In genomic region chr15:29571728-29572454, GRCh38 we compare ENCODE assay signal across 10 cellular contexts.
DNase-seq lines count a peak whose midpoint lies in the region; ATAC-seq and TF ChIP-seq lines count a peak whose summit lies in the region.
"Had no signal": no experiment of that assay in that cellular context is flagged by ENCODE, and none has a peak within 500 bp of the region (broad histone marks: within the 10 kb centered on the region; RNA-seq: fewer than 3 reads in every experiment).

No MANE protein-coding gene starts in this region.

- peaks cover 26% of the 10 kb centered on the region for H3K27me3 ChIP-seq in MG63
- H3K27me3 ChIP-seq: SJCRH30 had no signal

- intact Hi-C loops in MCF 10A (cut with micrococcal nuclease) (no loop called here), posterior cingulate gyrus (cut with DNase I) (no loop called here)

- H3K9me3 Mint-ChIP-seq in stimulated activated naive CD8-positive, alpha-beta T cell treated with anti-CD3 and anti-CD28 coated beads, Interleukin-15, Interleukin-2, amounts not matched to agents 100 ng/mL and 50 ng/mL, for 24 hours: no peaks in the 10 kb centered on the region
- no peaks in the 10 kb centered on the region for H3K9me3 Mint-ChIP-seq in MCF 10A (ENCODE audit: unreplicated experiment)

- H3K4me3 Mint-ChIP-seq in stimulated activated naive CD8-positive, alpha-beta T cell treated with anti-CD3 and anti-CD28 coated beads, Interleukin-15, Interleukin-2, amounts not matched to agents 100 ng/mL and 50 ng/mL, for 24 hours: peak overlapping the region; percentile 51
- H3K4me3 Mint-ChIP-seq in MCF 10A (ENCODE audit: unreplicated experiment): no peak overlapping the region

- H3K27me3 Mint-ChIP-seq in stimulated activated naive CD8-positive, alpha-beta T cell treated with anti-CD3 and anti-CD28 coated beads, Interleukin-15, Interleukin-2, amounts not matched to agents 100 ng/mL and 50 ng/mL, for 24 hours: peaks cover 68% of the 10 kb centered on the region
- peaks cover 72% of the 10 kb centered on the region for H3K27me3 Mint-ChIP-seq in MCF 10A (ENCODE audit: insufficient read depth, unreplicated experiment)

- H3K36me3 Mint-ChIP-seq in stimulated activated naive CD8-positive, alpha-beta T cell treated with anti-CD3 and anti-CD28 coated beads, Interleukin-15, Interleukin-2, amounts not matched to agents 100 ng/mL and 50 ng/mL, for 24 hours (ENCODE audit: low read depth): no peaks in the 10 kb centered on the region
- H3K36me3 Mint-ChIP-seq in MCF 10A (ENCODE audit: insufficient read depth, unreplicated experiment): no peaks in the 10 kb centered on the region

- H3K36me3 ChIP-seq in MG63: no peaks in the 10 kb centered on the region
- H3K36me3 ChIP-seq: SJCRH30 had no signal

- H3K4me1 Mint-ChIP-seq in stimulated activated naive CD8-positive, alpha-beta T cell treated with anti-CD3 and anti-CD28 coated beads, Interleukin-15, Interleukin-2, amounts not matched to agents 100 ng/mL and 50 ng/mL, for 24 hours (ENCODE audit: low read depth): no peaks in the 10 kb centered on the region
- H3K4me1 Mint-ChIP-seq in MCF 10A (ENCODE audit: insufficient read depth, unreplicated experiment): no peaks in the 10 kb centered on the region

- peaks cover 7% of the 10 kb centered on the region for H3K9me3 ChIP-seq in MG63
- H3K9me3 ChIP-seq: SJCRH30 had no signal

- no peak for ATAC-seq in stimulated activated naive CD8-positive, alpha-beta T cell treated with anti-CD3 and anti-CD28 coated beads, Interleukin-15, Interleukin-2, amounts not matched to agents 100 U/mL and 50 U/mL, for 24 hours

- CTCF ChIA-PET in MCF 10A (lab: Yijun Ruan, JAX): interaction anchor here (0.6 to 0.7 kb wide), 2 partner anchors 191 to 600 kb away, joined by 3 read pairs; no protein-coding TSS in a partner anchor

- TF ChIP-seq CTCF in MCF 10A (IDR thresholded peaks at IDR 0.05; ENCODE audit: unreplicated experiment): no peak

- no peak overlapping the region for H3K4me3 ChIP-seq in MG63
- H3K4me3 ChIP-seq: SJCRH30 had no signal

- no TSS peak for BruUV-seq in MCF 10A (replicated peaks; lab: Mats Ljungman, UMichigan)

- POLR2A ChIA-PET in MCF 10A (lab: Yijun Ruan, JAX): interaction anchor here (0.6 kb wide), 1 partner anchor 40 kb away, joined by 4 read pairs; no protein-coding TSS in a partner anchor

- DNase-seq in stimulated activated naive CD8-positive, alpha-beta T cell treated with anti-CD3 and anti-CD28 coated beads, Interleukin-15, Interleukin-2, amounts not matched to agents 100 U/mL and 50 U/mL, for 24 hours: no peak
- peak; percentile 7 for DNase-seq in astrocyte of the hippocampus (ENCODE audit: low read depth, low spot score)
- peak; percentile 3 to 11 for DNase-seq in lung microvascular endothelial cell (ENCODE audit: low read depth in 2 of 2)
- no peak for DNase-seq in MCF 10A (ENCODE audit: unreplicated experiment)
- DNase-seq in OCI-M1 (lab: John Stamatoyannopoulos, UW): no peak
- DNase-seq in MG63: no peak
- DNase-seq in posterior cingulate gyrus: no peak
- DNase-seq: IMR-90 had no signal

- H3K27ac Mint-ChIP-seq in stimulated activated naive CD8-positive, alpha-beta T cell treated with anti-CD3 and anti-CD28 coated beads, Interleukin-15, Interleukin-2, amounts not matched to agents 100 ng/mL and 50 ng/mL, for 24 hours: no peak overlapping the region
- no peak overlapping the region for H3K27ac Mint-ChIP-seq in MCF 10A (ENCODE audit: low read depth, unreplicated experiment)

Comparison
In these comparisons a context has a peak if more than half of its experiments do, and no peak if none do; other contexts are left out.
1. DNase-seq: peak in astrocyte of the hippocampus (single experiment) and lung microvascular endothelial cell (2 of 2); none in stimulated activated naive CD8-positive, alpha-beta T cell treated with anti-CD3 and anti-CD28 coated beads, Interleukin-15, Interleukin-2, amounts not matched to agents 100 U/mL and 50 U/mL, for 24 hours (single experiment), MCF 10A (single experiment), OCI-M1 (single experiment), MG63 (single experiment) and posterior cingulate gyrus (0 of 10).